8 cellular contexts compared by ENCODE assay signal in the genomic region with DNA sequence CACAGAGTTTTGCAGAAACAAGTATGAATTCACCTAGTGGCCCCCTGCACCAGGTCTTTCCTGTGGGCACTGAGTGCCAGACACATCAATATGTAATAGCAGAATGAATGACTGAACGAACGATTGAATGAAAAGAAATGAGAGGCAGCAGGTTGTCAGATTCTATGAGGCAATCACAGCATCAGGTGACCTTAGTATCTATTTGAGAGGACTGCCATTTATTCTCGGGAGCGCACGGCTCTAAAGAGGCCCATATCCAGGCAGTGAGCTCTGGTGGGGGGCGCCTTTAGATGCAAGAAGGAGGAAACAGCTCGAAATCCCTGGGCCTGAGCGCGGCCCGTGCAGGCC. TPM values are rescaled to one million over a fixed set of nuclear protein-coding genes. Genes with fewer than 3 reads are reported as not detected.
DNase-seq lines count a peak whose midpoint lies in the region; ATAC-seq, FAIRE-seq and TF ChIP-seq lines count a peak whose summit lies in the region.

No MANE protein-coding gene starts in this region.

- H3K4me1 ChIP-seq in Caco-2 (peaks cover 8% of the 10 kb centered on the region; the same call in 1 of the 2 replicates), iPS DF 6.9 (ENCODE audit: control insufficient read depth, insufficient read depth, low read length) (no peaks in the 10 kb centered on the region), small intestine (ENCODE audit: control insufficient read depth in 2 of 2, insufficient read depth in 1 of 2, low read depth in 1 of 2, low read length in 1 of 2) (peaks cover 0 to 4% of the 10 kb centered on the region in 2 donors)

- no peaks in the 10 kb centered on the region for H3K4me1 Mint-ChIP-seq in Caco-2 (ENCODE audit: low read depth, unreplicated experiment)

- WGBS in iPS DF 6.9 (ENCODE audit: insufficient coverage, insufficient read length): no CpG with 5 or more reads among the region's 10 CpGs
- WGBS in small intestine, 3 donors: 6 to 15% (median 7%) methylated on average over 9 to 10 of the region's 10 CpGs

- intact Hi-C loops in Caco-2 (cut with micrococcal nuclease; ENCODE audit: unreplicated experiment): loop anchor here (1.0 to 10.0 kb wide), 3 partner anchors 8 to 252 kb away; a partner anchor contains a TSS

- no peaks in the 10 kb centered on the region for H3K9me3 ChIP-seq in Caco-2
- no peaks in the 10 kb centered on the region for H3K9me3 ChIP-seq in WERI-Rb-1 (ENCODE audit: severe bottlenecking)
- no peaks in the 10 kb centered on the region for H3K9me3 ChIP-seq in iPS DF 6.9 (ENCODE audit: control insufficient read depth, insufficient read depth, low read length)
- H3K9me3 ChIP-seq in small intestine (ENCODE audit: control insufficient read depth, low read depth): no peaks in the 10 kb centered on the region

- H3K36me3 Mint-ChIP-seq in Caco-2 (ENCODE audit: insufficient read depth, unreplicated experiment): peaks cover 26% of the 10 kb centered on the region

- no peak for TF ChIP-seq CTCF in Caco-2 (IDR thresholded peaks at IDR 0.05; ENCODE audit: insufficient read depth in 1 of 2, low read depth in 1 of 2, low read length in 1 of 2, severe bottlenecking in 1 of 2, unreplicated experiment in 1 of 2)
- no peak for TF ChIP-seq CTCF in HFF-Myc (IDR thresholded peaks at IDR 0.05; ENCODE audit: low read depth, low read length, missing control alignments)
- no peak for TF ChIP-seq CTCF in WERI-Rb-1 (IDR thresholded peaks at IDR 0.05; ENCODE audit: low read depth, low read length)

- no peak for ATAC-seq in HG03045 (IDR thresholded peaks at IDR 0.05; ENCODE audit: unreplicated experiment)

- POLR2A ChIA-PET in Caco-2 (lab: Charles Lee): interaction anchor here (0.6 to 1.8 kb wide), 8 partner anchors 8 to 605 kb away, joined by 3 to 11 read pairs (median 4); a partner anchor contains a TSS

- H3K36me3 ChIP-seq in Caco-2 (ENCODE audit: control insufficient read depth, insufficient read depth, low read length) (peaks cover 2% of the 10 kb centered on the region), WERI-Rb-1 (peaks cover 29% of the 10 kb centered on the region), iPS DF 6.9 (ENCODE audit: control insufficient read depth, insufficient read depth, low read length) (peaks cover 8% of the 10 kb centered on the region), small intestine (ENCODE audit: control insufficient read depth in 2 of 2, insufficient read depth in 2 of 2, low read length in 2 of 2) (peaks cover 0 to 2% of the 10 kb centered on the region in 2 donors)

- CTCF ChIA-PET in Caco-2 (lab: Charles Lee): interaction anchor here (0.6 to 1.7 kb wide), 3 partner anchors 8 to 176 kb away, joined by 3 to 13 read pairs (median 4); no protein-coding TSS in a partner anchor

- H3K9me3 Mint-ChIP-seq in Caco-2 (ENCODE audit: unreplicated experiment): no peaks in the 10 kb centered on the region

- H3K4me3 ChIP-seq in Caco-2 (ENCODE audit: low read depth, low read length) (peak overlapping the region; percentile 88), HFF-Myc (replicated peaks; ENCODE audit: low read depth, low read length) (peak overlapping the region; percentile 52), WERI-Rb-1 (ENCODE audit: low read depth, low read length) (peak overlapping the region; percentile 72), iPS DF 6.9 (ENCODE audit: low read length) (peak overlapping the region; percentile 90; the same call in 1 of the 2 replicates), small intestine (ENCODE audit: low read depth in 1 of 2, low read length in 2 of 2) (peak overlapping the region; percentile 58 to 91)

- TSS peak; percentile 83 for BruUV-seq in Caco-2 (replicated peaks; lab: Mats Ljungman, UMichigan)

- FAIRE-seq in small intestine (lab: Jason Lieb, UNC): no peak

- H3K4me3 Mint-ChIP-seq in Caco-2 (ENCODE audit: unreplicated experiment): peak overlapping the region; percentile 88

- H3K27ac Mint-ChIP-seq in Caco-2 (ENCODE audit: unreplicated experiment): peak overlapping the region; percentile 95

- no peak for DNase-seq in Caco-2
- no peak for DNase-seq in HFF-Myc (ENCODE audit: extremely low read depth, low read depth)
- DNase-seq in WERI-Rb-1: no peak
- DNase-seq in iPS DF 6.9 (ENCODE audit: low read depth, low spot score): no peak
- DNase-seq in small intestine: no peak
- DNase-seq in COLO829 (ENCODE audit: low spot score): no peak
- DNase-seq in stimulated activated CD4-positive, alpha-beta T cell treated with anti-CD3 and anti-CD28 coated beads, Interleukin-2, amount 100 ng/mL, for 48 hours: no peak

- H3K27me3 Mint-ChIP-seq in Caco-2 (ENCODE audit: insufficient read depth, unreplicated experiment): no peaks in the 10 kb centered on the region

- peak overlapping the region; percentile 70 for H3K27ac ChIP-seq in WERI-Rb-1
- H3K27ac ChIP-seq in iPS DF 6.9 (ENCODE audit: low read length): no peak overlapping the region
- peak overlapping the region; percentile 77 to 81 for H3K27ac ChIP-seq in small intestine (ENCODE audit: low read depth in 1 of 2, low read length in 1 of 2)

- H3K27me3 ChIP-seq in Caco-2 (replicated peaks; ENCODE audit: control insufficient read depth, insufficient read depth, low read length): no peaks in the 10 kb centered on the region
- H3K27me3 ChIP-seq in WERI-Rb-1 (ENCODE audit: insufficient read depth, low read depth, severe bottlenecking): no peaks in the 10 kb centered on the region
- H3K27me3 ChIP-seq in iPS DF 6.9 (ENCODE audit: control insufficient read depth, insufficient read depth, low read length): no peaks in the 10 kb centered on the region
- peaks cover 0 to 2% of the 10 kb centered on the region in 2 donors for H3K27me3 ChIP-seq in small intestine (ENCODE audit: control insufficient read depth in 2 of 2, insufficient read depth in 2 of 2, low read length in 2 of 2)

RNA-seq across cellular contexts. Expression of a gene that starts 0.5 kb away (rescaled TPM):
- 24.1 and 24.6 TPM in 2 replicates for total RNA-seq in Caco-2 (2022)
- 10 to 100 TPM; 29.9 to 66.9 (median 57.6) TPM for polyA plus RNA-seq in small intestine
